13 cellular contexts compared by ENCODE assay signal in genomic region chr12:2319747-2320146, GRCh38.
DNase-seq lines count a peak whose midpoint lies in the region; ATAC-seq and TF ChIP-seq lines count a peak whose summit lies in the region.
"Had no signal": no experiment of that assay in that cellular context is flagged by ENCODE, and none has a peak within 500 bp of the region (broad histone marks: within the 10 kb centered on the region; RNA-seq: fewer than 3 reads in every experiment).

No MANE protein-coding gene starts in this region.

- peaks cover 33% of the 10 kb centered on the region for H3K27me3 Mint-ChIP-seq in activated T-cell treated with anti-CD3 and anti-CD28 coated beads, Interleukin-2, amount 50 U/mL, for 24 hours

- intact Hi-C loops in heart left ventricle (cut with DNase I) (loop anchor here in 2 of 10 donors (10.0 kb wide), 2 partner anchors 175 to 185 kb away; no protein-coding TSS in a partner anchor), cardiac septum (cut with DNase I) (no loop called here), uterus (cut with DNase I; ENCODE audit: low total_unique reads) (no loop called here), esophagus muscularis mucosa (cut with DNase I) (no loop called here)

- WGBS in heart left ventricle, 4 donors: 20 to 36% (median 27%) methylated on average over 2 to 3 of the region's 3 CpGs
- 38% methylated on average over 3 of the region's 3 CpGs for WGBS in esophagus muscularis mucosa

- H3K36me3 ChIP-seq in heart left ventricle (no peaks in the 10 kb centered on the region), uterus (no peaks in the 10 kb centered on the region), esophagus muscularis mucosa (no peaks in the 10 kb centered on the region)

- H3K27ac ChIP-seq in heart left ventricle (peak overlapping the region in 10 of 12 donors; percentile 25 to 72 (median 56)), uterus (peak overlapping the region; percentile 51 to 62), esophagus muscularis mucosa (replicated peaks in 1 of 4) (peak overlapping the region in 2 of 4 donors; percentile 22 to 49)

- no peak overlapping the region for H3K4me3 Mint-ChIP-seq in activated T-cell treated with anti-CD3 and anti-CD28 coated beads, Interleukin-2, amount 50 U/mL, for 24 hours
- H3K4me3 Mint-ChIP-seq: activated CD4-positive, alpha-beta memory T cell treated with anti-CD3 and anti-CD28 coated beads, Interleukin-2, amount 10 ng/mL, durations not matched to agents 7 days and 5 days; activated T-helper 17 cell treated with anti-CD3 and anti-CD28 coated beads, Interleukin-2, amount 50 U/mL, for 72 hours; CD8-positive, alpha-beta T cell had no signal

- DNase-seq in heart left ventricle (peak in 4 of 5 donors; percentile 54 to 75 (median 68)), cardiac septum (ENCODE audit: low spot score) (no peak), amniotic epithelial cell (ENCODE audit: low read depth) (peak; percentile 52), glomerular visceral epithelial cell (ENCODE audit: extremely low spot score) (peak; percentile 17), uterus (no peak), esophagus muscularis mucosa (ENCODE audit: extremely low spot score) (no peak)
- no peak for DNase-seq in activated T-cell treated with anti-CD3 and anti-CD28 coated beads, Interleukin-2, amount 50 U/mL, for 24 hours
- DNase-seq: 8988T; activated CD4-positive, alpha-beta memory T cell treated with anti-CD3 and anti-CD28 coated beads, Interleukin-2, amount 10 ng/mL, durations not matched to agents 7 days and 5 days; CD8-positive, alpha-beta T cell; NCI-H446 had no signal

- no peaks in the 10 kb centered on the region for H3K36me3 Mint-ChIP-seq in activated T-cell treated with anti-CD3 and anti-CD28 coated beads, Interleukin-2, amount 50 U/mL, for 24 hours (ENCODE audit: low read depth)
- H3K36me3 Mint-ChIP-seq: CD8-positive, alpha-beta T cell had no signal

- H3K9me3 ChIP-seq in heart left ventricle (no peaks in the 10 kb centered on the region), uterus (no peaks in the 10 kb centered on the region), esophagus muscularis mucosa (no peaks in the 10 kb centered on the region)

- no peaks in the 10 kb centered on the region for H3K9me3 Mint-ChIP-seq in activated T-cell treated with anti-CD3 and anti-CD28 coated beads, Interleukin-2, amount 50 U/mL, for 24 hours
- H3K9me3 Mint-ChIP-seq: activated CD4-positive, alpha-beta memory T cell treated with anti-CD3 and anti-CD28 coated beads, Interleukin-2, amount 10 ng/mL, durations not matched to agents 7 days and 5 days; activated T-helper 17 cell treated with anti-CD3 and anti-CD28 coated beads, Interleukin-2, amount 50 U/mL, for 72 hours; CD8-positive, alpha-beta T cell had no signal

- TF ChIP-seq EP300 in esophagus muscularis mucosa (IDR thresholded peaks at IDR 0.05): no peak

- H3K4me1 ChIP-seq in heart left ventricle: peaks cover 8 to 83% (median 57%) of the 10 kb centered on the region in 12 donors
- peaks cover 0 to 6% of the 10 kb centered on the region in 2 donors for H3K4me1 ChIP-seq in uterus
- H3K4me1 ChIP-seq in esophagus muscularis mucosa: peaks cover 58 to 82% (median 66%) of the 10 kb centered on the region in 4 donors

- ATAC-seq in heart left ventricle (peak; percentile 10 to 45 (median 24)), GM18517 (IDR thresholded peaks at IDR 0.05; ENCODE audit: unreplicated experiment) (no peak)
- ATAC-seq: activated T-helper 17 cell treated with anti-CD3 and anti-CD28 coated beads, Interleukin-2, amount 50 U/mL, for 72 hours; CD8-positive, alpha-beta T cell had no signal

- no peaks in the 10 kb centered on the region for H3K27me3 ChIP-seq in heart left ventricle
- no peaks in the 10 kb centered on the region for H3K27me3 ChIP-seq in uterus
- H3K27me3 ChIP-seq in esophagus muscularis mucosa: no peaks in the 10 kb centered on the region

- H3K4me3 ChIP-seq in heart left ventricle (no peak overlapping the region), uterus (no peak overlapping the region), esophagus muscularis mucosa (no peak overlapping the region)

- no peaks in the 10 kb centered on the region for H3K4me1 Mint-ChIP-seq in activated T-cell treated with anti-CD3 and anti-CD28 coated beads, Interleukin-2, amount 50 U/mL, for 24 hours (ENCODE audit: low read depth)
- H3K4me1 Mint-ChIP-seq: activated CD4-positive, alpha-beta memory T cell treated with anti-CD3 and anti-CD28 coated beads, Interleukin-2, amount 10 ng/mL, durations not matched to agents 7 days and 5 days; activated T-helper 17 cell treated with anti-CD3 and anti-CD28 coated beads, Interleukin-2, amount 50 U/mL, for 72 hours had no signal

- TF ChIP-seq CTCF in heart left ventricle (IDR thresholded peaks at IDR 0.05) (no peak), uterus (IDR thresholded peaks at IDR 0.05) (no peak), esophagus muscularis mucosa (IDR thresholded peaks at IDR 0.05) (no peak)

- TF ChIP-seq POLR2A in heart left ventricle (IDR thresholded peaks at IDR 0.05) (no peak), uterus (IDR thresholded peaks at IDR 0.05) (no peak), esophagus muscularis mucosa (IDR thresholded peaks at IDR 0.05; ENCODE audit: low read depth) (no peak)

- no peak overlapping the region for H3K27ac Mint-ChIP-seq in activated T-cell treated with anti-CD3 and anti-CD28 coated beads, Interleukin-2, amount 50 U/mL, for 24 hours
- H3K27ac Mint-ChIP-seq: activated CD4-positive, alpha-beta memory T cell treated with anti-CD3 and anti-CD28 coated beads, Interleukin-2, amount 10 ng/mL, durations not matched to agents 7 days and 5 days; activated T-helper 17 cell treated with anti-CD3 and anti-CD28 coated beads, Interleukin-2, amount 50 U/mL, for 72 hours; CD8-positive, alpha-beta T cell had no signal

Comparison
In these comparisons a context has a peak if more than half of its experiments do, and no peak if none do; other contexts are left out.
1. DNase-seq: peak in heart left ventricle (4 of 5), amniotic epithelial cell (single experiment) and glomerular visceral epithelial cell (single experiment); none in cardiac septum (single experiment), uterus (0 of 2), activated T-cell treated with anti-CD3 and anti-CD28 coated beads, Interleukin-2, amount 50 U/mL, for 24 hours (single experiment) and esophagus muscularis mucosa (single experiment).